14 cellular contexts compared by ENCODE assay signal in the genomic region with DNA sequence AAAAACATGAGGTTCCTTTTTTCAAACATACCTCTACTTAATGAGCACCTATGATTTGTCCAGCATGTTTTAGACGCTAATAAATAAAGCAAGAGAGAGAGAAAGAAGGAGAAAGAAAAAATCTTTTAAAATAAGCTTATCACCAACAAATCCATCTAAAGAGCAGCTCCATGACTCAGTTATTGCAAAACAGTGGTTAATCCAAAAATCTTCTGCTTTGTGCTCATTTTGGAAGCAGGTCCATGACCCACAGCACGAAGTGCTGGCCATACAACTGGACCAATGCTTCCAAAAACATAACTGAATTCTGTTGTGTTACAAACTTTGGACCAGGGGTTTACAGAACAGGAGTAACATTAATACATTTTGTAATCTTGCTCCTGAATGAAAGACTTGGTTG.
DNase-seq lines count a peak whose midpoint lies in the region; ATAC-seq and TF ChIP-seq lines count a peak whose summit lies in the region.
"Had no signal": no experiment of that assay in that cellular context is flagged by ENCODE, and none has a peak within 500 bp of the region (broad histone marks: within the 10 kb centered on the region; RNA-seq: fewer than 3 reads in every experiment).

No MANE protein-coding gene starts in this region.

- H4K20me1 ChIP-seq in GM23248 (ENCODE audit: insufficient read depth): no peaks in the 10 kb centered on the region
- H4K20me1 ChIP-seq: BLaER1 treated with 17β-estradiol and CSF1 and Interleukin-3, amounts not matched to agents 10 nM and 100 nM had no signal

- H2AFZ ChIP-seq in GM23248: no peak overlapping the region; the same call in 1 of the 2 replicates

- H3K9me3 ChIP-seq in GM23248 (ENCODE audit: low read depth) (no peaks in the 10 kb centered on the region), MG63 (peaks cover 2% of the 10 kb centered on the region; the same call in 1 of the 2 replicates)
- H3K9me3 ChIP-seq: BLaER1 treated with 17β-estradiol and CSF1 and Interleukin-3, amounts not matched to agents 10 nM and 100 nM had no signal

- H3K4me2 ChIP-seq in GM23248 (ENCODE audit: unreplicated experiment): no peak overlapping the region
- H3K4me2 ChIP-seq: BLaER1 treated with 17β-estradiol and CSF1 and Interleukin-3, amounts not matched to agents 10 nM and 100 nM had no signal

- H3K9me2 ChIP-seq in GM23248 (ENCODE audit: insufficient read depth): no peaks in the 10 kb centered on the region

- no peaks in the 10 kb centered on the region for H3K79me2 ChIP-seq in GM23248 (ENCODE audit: insufficient read depth)

- WGBS in GM23248 (ENCODE audit: low coverage in 1 of 2, low lambda C conversion rate in 2 of 2, missing lambda C conversion rate in 2 of 2), 2 experiments: 26 to 45% methylated on average over 2 of the region's 2 CpGs

- H3F3A ChIP-seq in GM23248 (ENCODE audit: insufficient read depth): peaks cover 33% of the 10 kb centered on the region

- in situ Hi-C loops in GM23248 (cut with MboI): no loop called here

- ATAC-seq in GM21723 (IDR thresholded peaks at IDR 0.05; ENCODE audit: unreplicated experiment) (no peak), HG03097 (IDR thresholded peaks at IDR 0.05; ENCODE audit: low FRiP score, unreplicated experiment) (no peak), HG03095 (IDR thresholded peaks at IDR 0.05; ENCODE audit: unreplicated experiment) (no peak)
- ATAC-seq: CD8-positive, alpha-beta T cell; K562 had no signal

- no peak overlapping the region for H3K4me3 ChIP-seq in GM23248
- no peak overlapping the region for H3K4me3 ChIP-seq in MG63
- H3K4me3 ChIP-seq in fibroblast of the aortic adventitia (ENCODE audit: low read depth, low read length): no peak overlapping the region
- H3K4me3 ChIP-seq: BLaER1 treated with 17β-estradiol and CSF1 and Interleukin-3, amounts not matched to agents 10 nM and 100 nM; K562 had no signal

- no peak overlapping the region for H3K27ac ChIP-seq in GM23248
- H3K27ac ChIP-seq: BLaER1 treated with 17β-estradiol and CSF1 and Interleukin-3, amounts not matched to agents 10 nM and 100 nM; HL-60 had no signal

- peaks cover 55% of the 10 kb centered on the region for H3K4me1 ChIP-seq in GM23248 (ENCODE audit: insufficient read depth)
- H3K4me1 ChIP-seq: BLaER1 treated with 17β-estradiol and CSF1 and Interleukin-3, amounts not matched to agents 10 nM and 100 nM had no signal

- H3K9ac ChIP-seq in GM23248: no peak overlapping the region
- H3K9ac ChIP-seq: BLaER1 treated with 17β-estradiol and CSF1 and Interleukin-3, amounts not matched to agents 10 nM and 100 nM had no signal

- DNase-seq in GM23248 (peak; percentile 31), MG63 (peak; percentile 25), fibroblast of the aortic adventitia (ENCODE audit: low read depth) (peak; percentile 67), cerebellar nuclear complex (lab: John Stamatoyannopoulos, UW) (no peak)
- DNase-seq: 8988T; CD8-positive, alpha-beta T cell; GOT3; H7 had no signal

- no peak for TF ChIP-seq CTCF in fibroblast of the aortic adventitia (IDR thresholded peaks at IDR 0.05; ENCODE audit: insufficient read depth, low read length)

- no peaks in the 10 kb centered on the region for H3K36me3 ChIP-seq in GM23248 (ENCODE audit: low read depth)
- H3K36me3 ChIP-seq in MG63: peaks cover 10% of the 10 kb centered on the region
- H3K36me3 ChIP-seq: BLaER1 treated with 17β-estradiol and CSF1 and Interleukin-3, amounts not matched to agents 10 nM and 100 nM had no signal

- H3K27me3 ChIP-seq in GM23248 (replicated peaks; ENCODE audit: insufficient read depth): no peaks in the 10 kb centered on the region
- no peaks in the 10 kb centered on the region for H3K27me3 ChIP-seq in MG63
- H3K27me3 ChIP-seq: BLaER1 treated with 17β-estradiol and CSF1 and Interleukin-3, amounts not matched to agents 10 nM and 100 nM had no signal

Comparison
In these comparisons a context has a peak if more than half of its experiments do, and no peak if none do; other contexts are left out.
1. DNase-seq: peak in GM23248 (single experiment), MG63 (single experiment) and fibroblast of the aortic adventitia (single experiment); none in cerebellar nuclear complex (0 of 2).